In genomic region chr18:78813898-78814297, GRCh38 we compare ENCODE assay signal across 21 cellular contexts.
"Had no signal": no experiment of that assay in that cellular context is flagged by ENCODE, and none has a peak within 500 bp of the region (broad histone marks: within the 10 kb centered on the region; RNA-seq: fewer than 3 reads in every experiment).

No MANE protein-coding gene starts in this region.

- DNase-seq: activated CD4-positive, alpha-beta memory T cell treated with anti-CD3 and anti-CD28 coated beads, Interleukin-2, amount 10 ng/mL, durations not matched to agents 7 days and 5 days; activated CD4-positive, alpha-beta T cell treated with anti-CD3 and anti-CD28 coated beads for 36 hours; activated CD4-positive, alpha-beta T cell treated with anti-CD3 and anti-CD28 coated beads, Interleukin-2, amount 50 U/mL, for 1 hour; activated CD4-positive, CD25-positive, alpha-beta regulatory T cell; activated gamma-delta T cell; activated naive CD4-positive, alpha-beta T cell treated with anti-CD3 and anti-CD28 coated beads, Interleukin-2, amount 10 ng/mL, durations not matched to agents 7 days and 5 days; activated naive CD8-positive, alpha-beta T cell treated with anti-CD3 and anti-CD28 coated beads for 36 hours; activated T-cell treated with anti-CD3 and anti-CD28 coated beads for 4 hours; activated T-cell treated with anti-CD3 and anti-CD28 coated beads, Interleukin-2, amount 50 U/mL, for 48 hours; brain microvascular endothelial cell; Kasumi-1; KBM-7; NCI-H1105 treated with DMSO at 0.1 percent for 48 hours; NCI-H1436 treated with DMSO at 0.1 percent for 48 hours; NCI-H2081 treated with DMSO at 0.1 percent for 48 hours; NCI-H446; PC-3; SHP77 treated with DMSO at 0.1 percent for 48 hours; T-helper 17 cell; T-helper 9 cell had no signal

- H3K27ac Mint-ChIP-seq: activated CD4-positive, alpha-beta memory T cell treated with anti-CD3 and anti-CD28 coated beads, Interleukin-2, amount 10 ng/mL, durations not matched to agents 7 days and 5 days; activated CD4-positive, alpha-beta T cell treated with anti-CD3 and anti-CD28 coated beads for 36 hours; activated naive CD4-positive, alpha-beta T cell treated with anti-CD3 and anti-CD28 coated beads, Interleukin-2, amount 10 ng/mL, durations not matched to agents 7 days and 5 days; activated naive CD8-positive, alpha-beta T cell treated with anti-CD3 and anti-CD28 coated beads for 36 hours; activated T-helper 17 cell treated with anti-CD3 and anti-CD28 coated beads, Interleukin-2, amount 50 U/mL, for 72 hours; T-helper 17 cell had no signal

- H3K36me3 ChIP-seq: brain microvascular endothelial cell had no signal

- H3K36me3 Mint-ChIP-seq: activated naive CD4-positive, alpha-beta T cell treated with anti-CD3 and anti-CD28 coated beads, Interleukin-2, amount 10 ng/mL, durations not matched to agents 7 days and 5 days; activated naive CD8-positive, alpha-beta T cell treated with anti-CD3 and anti-CD28 coated beads for 36 hours had no signal

- ATAC-seq: activated CD4-positive, alpha-beta T cell treated with anti-CD3 and anti-CD28 coated beads for 36 hours; activated T-helper 17 cell treated with anti-CD3 and anti-CD28 coated beads, Interleukin-2, amount 50 U/mL, for 72 hours; PC-3; T-helper 17 cell had no signal

- H3K27me3 Mint-ChIP-seq: activated CD4-positive, alpha-beta memory T cell treated with anti-CD3 and anti-CD28 coated beads, Interleukin-2, amount 10 ng/mL, durations not matched to agents 7 days and 5 days had no signal

- H3K4me1 Mint-ChIP-seq: activated CD4-positive, alpha-beta memory T cell treated with anti-CD3 and anti-CD28 coated beads, Interleukin-2, amount 10 ng/mL, durations not matched to agents 7 days and 5 days; activated CD4-positive, alpha-beta T cell treated with anti-CD3 and anti-CD28 coated beads for 36 hours; activated naive CD4-positive, alpha-beta T cell treated with anti-CD3 and anti-CD28 coated beads, Interleukin-2, amount 10 ng/mL, durations not matched to agents 7 days and 5 days; activated naive CD8-positive, alpha-beta T cell treated with anti-CD3 and anti-CD28 coated beads for 36 hours; T-helper 17 cell had no signal

- H3K4me3 Mint-ChIP-seq: activated CD4-positive, alpha-beta memory T cell treated with anti-CD3 and anti-CD28 coated beads, Interleukin-2, amount 10 ng/mL, durations not matched to agents 7 days and 5 days; activated CD4-positive, alpha-beta T cell treated with anti-CD3 and anti-CD28 coated beads for 36 hours; activated naive CD4-positive, alpha-beta T cell treated with anti-CD3 and anti-CD28 coated beads, Interleukin-2, amount 10 ng/mL, durations not matched to agents 7 days and 5 days; activated naive CD8-positive, alpha-beta T cell treated with anti-CD3 and anti-CD28 coated beads for 36 hours; activated T-helper 17 cell treated with anti-CD3 and anti-CD28 coated beads, Interleukin-2, amount 50 U/mL, for 72 hours; T-helper 17 cell had no signal

- H3K27me3 ChIP-seq: brain microvascular endothelial cell had no signal

- H3K27ac ChIP-seq: brain microvascular endothelial cell had no signal
